Comparison of ENCODE assay signal across 8 cellular contexts in genomic region chrX:38192007-38192625, GRCh38. TPM values are rescaled to one million over a fixed set of nuclear protein-coding genes. Genes with fewer than 3 reads are reported as not detected.
A peak's percentile ranks its signal among the peaks of the same experiment; 100 is the strongest.
DNase-seq lines count a peak whose midpoint lies in the region; ATAC-seq and TF ChIP-seq lines count a peak whose summit lies in the region.

No MANE protein-coding gene starts in this region.

- CTCF ChIA-PET in GM10248 (lab: Yijun Ruan, JAX): interaction anchor here (0.9 to 2.9 kb wide), 9 partner anchors 10 to 447 kb away, joined by 3 to 17 read pairs (median 3); partner anchors contain the start of gene RPGR

- H3K27ac Mint-ChIP-seq in brain (peak overlapping the region in 1 of 5 experiments; percentile 67), nephron progenitor cell (no peak overlapping the region)

- no peaks in the 10 kb centered on the region for H3K36me3 Mint-ChIP-seq in brain
- H3K36me3 Mint-ChIP-seq in nephron progenitor cell (ENCODE audit: low read depth): no peaks in the 10 kb centered on the region

- H3K9me3 Mint-ChIP-seq in brain: no peaks in the 10 kb centered on the region
- H3K9me3 Mint-ChIP-seq in nephron progenitor cell: peaks cover 19% of the 10 kb centered on the region

- in situ Hi-C loops in G401 (cut with HindIII; ENCODE audit: low sequenced_read_pairs): no loop called here

- peaks cover 11% of the 10 kb centered on the region for H3K4me1 Mint-ChIP-seq in brain
- H3K4me1 Mint-ChIP-seq in nephron progenitor cell: no peaks in the 10 kb centered on the region

- H3K27me3 Mint-ChIP-seq in brain (no peaks in the 10 kb centered on the region), nephron progenitor cell (ENCODE audit: low read depth, poor library complexity) (no peaks in the 10 kb centered on the region)

- H3K4me3 Mint-ChIP-seq in brain: no peak overlapping the region
- H3K4me3 Mint-ChIP-seq in nephron progenitor cell: no peak overlapping the region

- DNase-seq in LoVo (ENCODE audit: low spot score) (peak; percentile 1), nephron progenitor cell (no peak), HuH-7.5 (ENCODE audit: low spot score) (no peak), G401 (ENCODE audit: low spot score) (no peak), GM10248 (ENCODE audit: extremely low spot score) (no peak)

- H3K4me3 ChIP-seq in GM12875 (ENCODE audit: low read depth, low read length): no peak overlapping the region

- POLR2A ChIA-PET in GM10248 (lab: Yijun Ruan, JAX): no interaction called here

- no peak for ATAC-seq in GM21526 (IDR thresholded peaks at IDR 0.05; ENCODE audit: low FRiP score, unreplicated experiment)

- peak; percentile 60 for TF ChIP-seq CTCF in GM12875 (IDR thresholded peaks at IDR 0.05; ENCODE audit: borderline replicate concordance, insufficient read depth, low read depth, low read length)
- peak; percentile 43 to 57 for TF ChIP-seq CTCF in brain (conservative IDR thresholded peaks at IDR 0.05)
- TF ChIP-seq CTCF in nephron progenitor cell (IDR thresholded peaks at IDR 0.05): peak; percentile 41
- no peak for TF ChIP-seq CTCF in GM10248 (IDR thresholded peaks at IDR 0.05; ENCODE audit: control extremely low read depth, extremely low read depth, low read depth, missing control alignments)

RNA-seq across cellular contexts. Expression of gene SRPX, which starts 28.6 kb away (rescaled TPM):
- 7.4 TPM for polyA plus RNA-seq in brain (ENCODE audit: insufficient read depth, low read depth, low replicate concordance)
- total RNA-seq in G401 (2014; rRNA removed; shearing (Covaris generic)): not detected in 2 replicates
